ENCODE assay signal across 27 cellular contexts in genomic region chr3:55751730-55752129, GRCh38.
"Had no signal": no experiment of that assay in that cellular context is flagged by ENCODE, and none has a peak within 500 bp of the region (broad histone marks: within the 10 kb centered on the region; RNA-seq: fewer than 3 reads in every experiment).

No MANE protein-coding gene starts in this region.

- FAIRE-seq: islet of Langerhans had no signal

- H3K4me1 ChIP-seq: colonic mucosa, gastroesophageal sphincter, heart right ventricle, left lung, parathyroid adenoma, right atrium auricular region, stomach, testis, tibial artery had no signal

- H3K4me3 Mint-ChIP-seq: dendritic cell treated with granulocyte-macrophage colony-stimulating factor and Interleukin-4, amounts not matched to agents 40 ng/mL and 50 ng/mL, for 4 days; endodermal cell; natural killer cell; stimulated activated effector memory CD8-positive, alpha-beta T cell treated with anti-CD3 and anti-CD28 coated beads, Interleukin-12 subunit alpha, Interleukin-12 subunit beta, amount 100 ng/mL, for 72 hours; type B pancreatic cell had no signal

- ATAC-seq: esophagus mucosa; foreskin keratinocyte; gastroesophageal sphincter; heart right ventricle; left cardiac atrium; left lung; natural killer cell; sciatic nerve; stimulated activated effector memory CD8-positive, alpha-beta T cell treated with anti-CD3 and anti-CD28 coated beads, Interleukin-12 subunit alpha, Interleukin-12 subunit beta, amount 100 ng/mL, for 72 hours had no signal

- H3K9ac ChIP-seq: parathyroid adenoma had no signal

- H3K4me1 Mint-ChIP-seq: endodermal cell; natural killer cell; stimulated activated effector memory CD8-positive, alpha-beta T cell treated with anti-CD3 and anti-CD28 coated beads, Interleukin-12 subunit alpha, Interleukin-12 subunit beta, amount 100 ng/mL, for 72 hours had no signal

- DNase-seq: colonic mucosa; effector CD8-positive, alpha-beta T cell; endodermal cell; foreskin keratinocyte; heart right ventricle; hippocampal formation; left cardiac atrium; left lung; mammary epithelial cell; natural killer cell; stimulated activated CD4-positive, alpha-beta T cell treated with anti-CD3 and anti-CD28 coated beads, Interleukin-2, amount 100 ng/mL, for 24 hours; stimulated activated CD4-positive, alpha-beta T cell treated with anti-CD3 and anti-CD28 coated beads, Interleukin-4, amount 100 ng/mL, for 24 hours; stimulated activated naive CD4-positive, alpha-beta T cell treated with Interleukin-2 at 50 U/mL for 16 hours; stomach; testis; tibial artery had no signal

- H3K9me3 ChIP-seq: colonic mucosa, gastroesophageal sphincter, heart right ventricle, left lung, neutrophil, right atrium auricular region, stomach, testis, tibial artery had no signal

- H3K4me3 ChIP-seq: colonic mucosa, gastroesophageal sphincter, heart right ventricle, left lung, right atrium auricular region, stomach, testis, tibial artery had no signal

- H3K27ac ChIP-seq: colonic mucosa, foreskin keratinocyte, gastroesophageal sphincter, heart right ventricle, neutrophil, parathyroid adenoma, right atrium auricular region, stomach, testis, tibial artery had no signal

- H3K36me3 Mint-ChIP-seq: natural killer cell; stimulated activated effector memory CD8-positive, alpha-beta T cell treated with anti-CD3 and anti-CD28 coated beads, Interleukin-12 subunit alpha, Interleukin-12 subunit beta, amount 100 ng/mL, for 72 hours had no signal

- H3K36me3 ChIP-seq: colonic mucosa, gastroesophageal sphincter, heart right ventricle, left lung, neutrophil, right atrium auricular region, stomach, tibial artery had no signal

- H3K79me2 ChIP-seq: parathyroid adenoma had no signal

- H3K9me3 Mint-ChIP-seq: endodermal cell; stimulated activated effector memory CD8-positive, alpha-beta T cell treated with anti-CD3 and anti-CD28 coated beads, Interleukin-12 subunit alpha, Interleukin-12 subunit beta, amount 100 ng/mL, for 72 hours; type B pancreatic cell had no signal

- H3K27ac Mint-ChIP-seq: dendritic cell treated with granulocyte-macrophage colony-stimulating factor and Interleukin-4, amounts not matched to agents 40 ng/mL and 50 ng/mL, for 4 days; endodermal cell; natural killer cell; progenitor cell of endocrine pancreas; stimulated activated effector memory CD8-positive, alpha-beta T cell treated with anti-CD3 and anti-CD28 coated beads, Interleukin-12 subunit alpha, Interleukin-12 subunit beta, amount 100 ng/mL, for 72 hours; type B pancreatic cell had no signal

- H3K27me3 Mint-ChIP-seq: progenitor cell of endocrine pancreas had no signal

- H3K27me3 ChIP-seq: colonic mucosa, foreskin keratinocyte, gastroesophageal sphincter, left lung, neutrophil, right atrium auricular region, stomach, testis, tibial artery had no signal

- H2AFZ ChIP-seq: parathyroid adenoma had no signal
